Comparison of ENCODE assay signal across 16 cellular contexts in the genomic region with DNA sequence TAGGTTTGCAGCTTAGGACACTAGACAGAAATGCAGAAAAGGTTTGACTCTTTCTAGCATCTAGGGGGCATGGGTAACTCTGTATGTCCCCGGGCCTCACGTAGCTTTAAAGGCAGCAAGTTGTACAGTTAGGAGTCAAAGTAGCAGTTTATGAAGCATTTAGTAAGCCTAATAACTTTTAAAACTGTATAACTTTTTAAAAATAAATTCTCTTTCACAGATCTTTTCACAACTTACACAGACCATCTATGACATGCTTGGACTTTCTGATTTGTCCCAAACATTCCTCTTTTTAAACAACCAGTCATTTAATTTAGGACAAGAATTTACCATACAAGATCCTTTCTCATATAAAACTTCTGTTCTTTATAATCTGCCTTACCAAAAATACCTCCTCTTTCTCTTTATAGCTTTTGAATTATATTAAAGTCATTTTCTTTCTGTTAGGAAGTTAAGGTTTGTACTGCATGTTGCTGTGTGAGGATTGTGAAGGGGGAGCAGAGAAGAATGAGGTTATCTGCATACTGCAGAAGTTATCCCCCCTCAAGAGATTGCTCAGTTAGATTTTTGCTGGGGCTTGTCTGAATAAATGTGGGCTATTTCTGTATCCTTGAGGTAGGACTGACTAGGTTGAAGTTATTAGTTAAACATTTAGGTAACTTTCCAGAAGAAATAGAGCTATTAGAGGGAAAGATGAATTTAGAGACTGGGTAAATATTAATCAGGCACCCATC.
"Had no signal": no experiment of that assay in that cellular context is flagged by ENCODE, and none has a peak within 500 bp of the region (broad histone marks: within the 10 kb centered on the region; RNA-seq: fewer than 3 reads in every experiment).

No MANE protein-coding gene starts in this region.

- H2AFZ ChIP-seq: hepatocyte, neural progenitor cell had no signal

- H3K27ac ChIP-seq: cardiac muscle cell, dorsolateral prefrontal cortex, esophagus muscularis mucosa, hepatocyte, neural progenitor cell, ovary had no signal

- ATAC-seq: activated T-helper 17 cell treated with anti-CD3 and anti-CD28 coated beads, Interleukin-2, amount 50 U/mL, for 72 hours; sciatic nerve; stimulated activated naive CD8-positive, alpha-beta T cell treated with anti-CD3 and anti-CD28 coated beads, Interleukin-15, Interleukin-2, amounts not matched to agents 100 U/mL and 50 U/mL, for 24 hours had no signal

- H3K4me3 Mint-ChIP-seq: activated T-helper 17 cell treated with anti-CD3 and anti-CD28 coated beads, Interleukin-2, amount 50 U/mL, for 72 hours; neural progenitor cell; type B pancreatic cell had no signal

- H3K9ac ChIP-seq: neural progenitor cell had no signal

- H3K36me3 ChIP-seq: ovary had no signal

- H3K4me2 ChIP-seq: hepatocyte, neural progenitor cell had no signal

- FAIRE-seq: astrocyte had no signal

- DNase-seq: activated CD4-positive, alpha-beta T cell treated with anti-CD3 and anti-CD28 coated beads, Interleukin-2, amount 50 U/mL, for 48 hours; activated CD4-positive, CD25-positive, alpha-beta regulatory T cell treated with anti-CD3 and anti-CD28 coated beads, Interleukin-2, amount 50 U/mL, for 72 hours; activated naive CD4-positive, alpha-beta T cell treated with Interleukin-2 at 50 U/mL for 16 hours; dorsolateral prefrontal cortex; islet precursor cell; ovary; stimulated activated naive CD8-positive, alpha-beta T cell treated with anti-CD3 and anti-CD28 coated beads, Interleukin-15, Interleukin-2, amounts not matched to agents 100 U/mL and 50 U/mL, for 24 hours had no signal

- H3K4me3 ChIP-seq: cardiac muscle cell, dorsolateral prefrontal cortex, esophagus muscularis mucosa, hepatocyte, lung, neural progenitor cell, ovary had no signal

- H3K4me1 ChIP-seq: neural progenitor cell had no signal

- H3K4me1 Mint-ChIP-seq: activated T-helper 17 cell treated with anti-CD3 and anti-CD28 coated beads, Interleukin-2, amount 50 U/mL, for 72 hours; neural progenitor cell had no signal

- H3K9me3 ChIP-seq: esophagus muscularis mucosa, ovary had no signal

- H3K27me3 Mint-ChIP-seq: type B pancreatic cell had no signal

- H3K79me2 ChIP-seq: hepatocyte had no signal

- H3K27ac Mint-ChIP-seq: activated T-helper 17 cell treated with anti-CD3 and anti-CD28 coated beads, Interleukin-2, amount 50 U/mL, for 72 hours; neural progenitor cell; type B pancreatic cell had no signal

- H3K27me3 ChIP-seq: cardiac muscle cell, dorsolateral prefrontal cortex, esophagus muscularis mucosa, hepatocyte, neural progenitor cell, ovary had no signal
